13 cellular contexts compared by ENCODE assay signal in the genomic region with DNA sequence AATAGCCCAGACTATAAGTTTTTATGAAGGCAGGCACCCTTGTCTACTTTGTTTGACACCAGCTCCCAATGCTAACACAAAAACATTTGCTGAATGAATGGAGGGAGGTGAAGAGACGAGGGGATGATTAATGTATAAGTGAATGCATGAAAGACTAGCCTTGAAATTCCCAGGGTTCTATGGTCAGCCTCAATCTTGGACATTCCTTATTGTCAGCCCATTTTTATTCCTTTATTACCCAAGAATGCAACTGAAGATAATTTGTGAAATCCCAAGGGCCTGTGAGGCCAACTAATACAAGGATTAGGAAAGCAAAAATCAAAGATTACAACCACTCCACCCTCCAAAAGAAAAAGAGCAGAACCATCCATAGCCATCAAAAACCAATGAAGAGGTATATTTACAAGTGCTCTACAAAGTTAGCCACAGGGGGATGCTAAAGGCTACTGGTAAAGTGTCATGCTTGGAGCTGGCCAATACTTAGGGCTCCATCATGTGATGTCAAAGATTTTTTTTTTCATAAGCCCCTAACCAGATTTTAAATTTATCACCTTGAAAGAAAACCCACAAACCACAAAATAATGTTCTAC. TPM values are rescaled to one million over a fixed set of nuclear protein-coding genes. Genes with fewer than 3 reads are reported as not detected.
DNase-seq lines count a peak whose midpoint lies in the region; ATAC-seq and TF ChIP-seq lines count a peak whose summit lies in the region.
"Had no signal": no experiment of that assay in that cellular context is flagged by ENCODE, and none has a peak within 500 bp of the region (broad histone marks: within the 10 kb centered on the region; RNA-seq: fewer than 3 reads in every experiment).

No MANE protein-coding gene starts in this region.

- peak; percentile 43 for ATAC-seq in left lobe of liver
- no peak for ATAC-seq in activated T-cell treated with anti-CD3 and anti-CD28 coated beads, Interleukin-2, amount 50 U/mL, for 72 hours (replicated peaks in 1 of 2)
- no peak for ATAC-seq in activated naive CD4-positive, alpha-beta T cell treated with anti-CD3 and anti-CD28 coated beads, Interleukin-2, amount 50 U/mL, for 72 hours

- H3K9me3 ChIP-seq in H9 (ENCODE audit: control insufficient read depth, low read depth, low read length) (no peaks in the 10 kb centered on the region), MG63 (peaks cover 2% of the 10 kb centered on the region)

- peaks cover 2% of the 10 kb centered on the region for H3K27me3 Mint-ChIP-seq in H9 (ENCODE audit: low read depth)
- H3K27me3 Mint-ChIP-seq in activated T-cell treated with anti-CD3 and anti-CD28 coated beads, Interleukin-2, amount 50 U/mL, for 72 hours (ENCODE audit: low read depth), result peaks cover 5% of the 10 kb centered on the region

- DNase-seq in AG10803 (ENCODE audit: low read depth) (peak; percentile 56), H9 (no peak), brain microvascular endothelial cell (no peak), left lobe of liver (ENCODE audit: low spot score) (no peak), MG63 (no peak), NCI-H2081 treated with DMSO at 0.1 percent for 48 hours (lab: John Stamatoyannopoulos, UW) (no peak)
- no peak for DNase-seq in activated T-cell treated with anti-CD3 and anti-CD28 coated beads, Interleukin-2, amount 50 U/mL, for 72 hours
- DNase-seq in activated naive CD4-positive, alpha-beta T cell treated with anti-CD3 and anti-CD28 coated beads, Interleukin-2, amount 50 U/mL, for 72 hours (ENCODE audit: low spot score in 2 of 2), result no peak
- DNase-seq: amniotic stem cell; kidney glomerular epithelial cell; NCI-H510A; stimulated activated CD4-positive, alpha-beta T cell treated with anti-CD3 and anti-CD28 coated beads, Interleukin-15, amount 100 ng/mL, for 24 hours; WERI-Rb-1 had no signal

- no peak overlapping the region for H3K23ac ChIP-seq in H9 (ENCODE audit: insufficient read length, low read depth, low read length)

- no peak overlapping the region for H3K14ac ChIP-seq in H9 (ENCODE audit: insufficient read depth, low read length)

- H2BK20ac ChIP-seq in H9 (ENCODE audit: low read depth, low read length, poor library complexity, severe bottlenecking), result no peak overlapping the region

- no peak overlapping the region for H2AK5ac ChIP-seq in H9 (ENCODE audit: insufficient read length, low read length)

- H3K27ac ChIP-seq in H9 (ENCODE audit: insufficient read length, low read depth, low read length) (no peak overlapping the region), brain microvascular endothelial cell (no peak overlapping the region)
- H3K27ac ChIP-seq: WERI-Rb-1 had no signal

- H4K8ac ChIP-seq in H9 (replicated peaks; ENCODE audit: insufficient read length, low read depth, low read length), result no peak overlapping the region

- no peak overlapping the region for H3K4me2 ChIP-seq in H9 (ENCODE audit: insufficient read depth, insufficient read length, low read length)

- no peak overlapping the region for H3T11ph ChIP-seq in H9 (ENCODE audit: low read length)

- H3K27ac Mint-ChIP-seq in H9, result no peak overlapping the region
- H3K27ac Mint-ChIP-seq in activated T-cell treated with anti-CD3 and anti-CD28 coated beads, Interleukin-2, amount 50 U/mL, for 72 hours, result no peak overlapping the region
- no peak overlapping the region for H3K27ac Mint-ChIP-seq in activated naive CD4-positive, alpha-beta T cell treated with anti-CD3 and anti-CD28 coated beads, Interleukin-2, amount 50 U/mL, for 72 hours

- H3K56ac ChIP-seq in H9 (ENCODE audit: insufficient read length, low read depth, low read length), result no peak overlapping the region

- no peaks in the 10 kb centered on the region for H3K4me1 ChIP-seq in H9 (ENCODE audit: insufficient read depth, low read length)

- H3K9me3 Mint-ChIP-seq in H9, result no peaks in the 10 kb centered on the region
- peaks cover 0 to 3% of the 10 kb centered on the region in 2 donors for H3K9me3 Mint-ChIP-seq in activated T-cell treated with anti-CD3 and anti-CD28 coated beads, Interleukin-2, amount 50 U/mL, for 72 hours
- H3K9me3 Mint-ChIP-seq in activated naive CD4-positive, alpha-beta T cell treated with anti-CD3 and anti-CD28 coated beads, Interleukin-2, amount 50 U/mL, for 72 hours, result peaks cover 0 to 4% of the 10 kb centered on the region in 2 donors

- H3K4me3 ChIP-seq in AG10803 (ENCODE audit: low read length) (no peak overlapping the region), brain microvascular endothelial cell (ENCODE audit: low read depth, low read length) (no peak overlapping the region), MG63 (no peak overlapping the region)

- H3K36me3 Mint-ChIP-seq in H9 (ENCODE audit: insufficient read depth in 1 of 3, low read depth in 3 of 3), result no peaks in the 10 kb centered on the region
- peaks cover 0 to 3% of the 10 kb centered on the region in 2 donors for H3K36me3 Mint-ChIP-seq in activated T-cell treated with anti-CD3 and anti-CD28 coated beads, Interleukin-2, amount 50 U/mL, for 72 hours (ENCODE audit: insufficient read depth in 2 of 2)
- H3K36me3 Mint-ChIP-seq in activated naive CD4-positive, alpha-beta T cell treated with anti-CD3 and anti-CD28 coated beads, Interleukin-2, amount 50 U/mL, for 72 hours, result no peaks in the 10 kb centered on the region

- H3K18ac ChIP-seq in H9 (ENCODE audit: insufficient read length, low read depth, low read length), result no peak overlapping the region

- no peaks in the 10 kb centered on the region for H3K36me3 ChIP-seq in brain microvascular endothelial cell (replicated peaks)
- no peaks in the 10 kb centered on the region for H3K36me3 ChIP-seq in MG63
- H3K36me3 ChIP-seq: WERI-Rb-1 had no signal

- no peak overlapping the region for H2BK12ac ChIP-seq in H9 (ENCODE audit: insufficient read length, low read depth, low read length)

- no peak overlapping the region for H2BK15ac ChIP-seq in H9 (ENCODE audit: low read depth, low read length)

- no peaks in the 10 kb centered on the region for H4K20me1 ChIP-seq in H9 (ENCODE audit: control insufficient read depth, insufficient read depth, insufficient read length)

- H3K4ac ChIP-seq in H9 (ENCODE audit: low read depth, low read length), result no peak overlapping the region

- H3K9ac ChIP-seq in H9 (ENCODE audit: extremely low read depth, insufficient read length, low read length), result no peak overlapping the region

- no peak overlapping the region for H3K4me3 Mint-ChIP-seq in H9
- H3K4me3 Mint-ChIP-seq in activated T-cell treated with anti-CD3 and anti-CD28 coated beads, Interleukin-2, amount 50 U/mL, for 72 hours, result no peak overlapping the region

- no peaks in the 10 kb centered on the region for H3K79me1 ChIP-seq in H9 (ENCODE audit: insufficient read depth, low read depth, low read length, poor library complexity, severe bottlenecking)

- H2BK5ac ChIP-seq in H9 (ENCODE audit: insufficient read length, low read length), result no peak overlapping the region

- no peaks in the 10 kb centered on the region for H3K79me2 ChIP-seq in H9 (ENCODE audit: insufficient read depth, low read length)

- H3K27me3 ChIP-seq in H9 (ENCODE audit: insufficient read depth, low read length), result no peaks in the 10 kb centered on the region
- H3K27me3 ChIP-seq in brain microvascular endothelial cell (replicated peaks), result no peaks in the 10 kb centered on the region
- no peaks in the 10 kb centered on the region for H3K27me3 ChIP-seq in MG63

- H4K5ac ChIP-seq in H9 (ENCODE audit: insufficient read length, low read depth, low read length), result no peak overlapping the region

- H4K91ac ChIP-seq in H9 (ENCODE audit: insufficient read length, low read depth, low read length), result no peak overlapping the region

- WGBS in H9 (ENCODE audit: extremely low coverage, insufficient read length, low lambda C conversion rate), result no CpG with 5 or more reads among the region's 1 CpG

- TF ChIP-seq CTCF in AG10803 (conservative IDR thresholded peaks at IDR 0.05; ENCODE audit: low read length), result peak; percentile 58
- TF ChIP-seq CTCF in H9 (conservative IDR thresholded peaks at IDR 0.05), result peak; percentile 57
- TF ChIP-seq CTCF in brain microvascular endothelial cell (IDR thresholded peaks at IDR 0.05; ENCODE audit: low read depth, low read length, missing control alignments), result peak; percentile 56

- in situ Hi-C loops in brain microvascular endothelial cell (cut with HindIII; ENCODE audit: low pct_ligation_motif_present, low sequenced_read_pairs), result no loop called here

- H2BK120ac ChIP-seq in H9 (ENCODE audit: low read depth, low read length, poor library complexity, severe bottlenecking), result no peak overlapping the region

- peaks cover 0 to 10% of the 10 kb centered on the region in 2 experiments; a peak in 1 of 4 replicates for H3K4me1 Mint-ChIP-seq in H9
- H3K4me1 Mint-ChIP-seq in activated T-cell treated with anti-CD3 and anti-CD28 coated beads, Interleukin-2, amount 50 U/mL, for 72 hours (ENCODE audit: low read depth), result no peaks in the 10 kb centered on the region

- no peaks in the 10 kb centered on the region for H3K23me2 ChIP-seq in H9 (ENCODE audit: insufficient read length, low read depth, low read length, poor library complexity, severe bottlenecking)

- H2AFZ ChIP-seq in H9 (ENCODE audit: low read length), result no peak overlapping the region

RNA-seq across cellular contexts. Expression of gene ASAH2, which starts 40.0 kb away (rescaled TPM):
- total RNA-seq in H9 (2021) (4.6 and 5.9 TPM in 2 replicates), left lobe of liver (2.5 TPM)
- 1 to 10 TPM in 1 of 2 donors, under 1 TPM in 1; 0.60 to 3.9 TPM for total RNA-seq in activated T-cell treated with anti-CD3 and anti-CD28 coated beads, Interleukin-2, amount 50 U/mL, for 72 hours
- 0.22 and 0.76 TPM in 2 replicates for total RNA-seq in MG63 (2014; rRNA removed; shearing (Covaris generic); ENCODE audit: low replicate concordance)
- total RNA-seq in activated naive CD4-positive, alpha-beta T cell treated with anti-CD3 and anti-CD28 coated beads, Interleukin-2, amount 50 U/mL, for 72 hours, result 1 to 10 TPM; 2.2 to 5.8 TPM
